Comparison of ENCODE assay signal across 10 cellular contexts in the genomic region with DNA sequence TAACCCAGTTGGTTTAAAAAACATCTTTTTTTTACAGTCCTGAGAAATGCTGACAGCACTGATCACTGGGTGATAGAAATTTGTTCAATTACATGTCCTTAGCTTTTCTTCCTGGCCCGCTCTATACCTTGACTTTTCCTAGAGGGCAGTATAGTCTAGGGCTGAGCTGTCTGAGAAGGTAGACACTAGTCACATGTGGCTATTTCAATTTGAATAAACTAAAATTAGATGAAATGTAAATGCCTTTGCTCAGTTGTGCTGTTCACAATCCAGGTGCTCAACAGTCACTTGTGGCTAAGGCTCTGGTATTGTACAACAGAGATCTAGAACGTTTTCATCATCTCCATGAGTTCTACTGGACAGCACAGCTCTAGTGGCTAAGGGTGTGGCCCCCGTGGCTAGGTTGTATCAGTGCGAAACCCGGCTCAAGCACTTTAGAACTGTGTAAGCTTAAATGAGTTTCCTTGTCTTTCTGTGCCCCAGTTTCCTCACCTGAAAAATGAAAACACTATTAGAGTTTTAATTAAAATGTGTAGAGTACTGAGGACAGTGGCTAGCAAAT.
DNase-seq lines count a peak whose midpoint lies in the region; ATAC-seq and TF ChIP-seq lines count a peak whose summit lies in the region.
"Had no signal": no experiment of that assay in that cellular context is flagged by ENCODE, and none has a peak within 500 bp of the region (broad histone marks: within the 10 kb centered on the region; RNA-seq: fewer than 3 reads in every experiment).

No MANE protein-coding gene starts in this region.

- no peak for TF ChIP-seq EP300 in esophagus muscularis mucosa (IDR thresholded peaks at IDR 0.05)

- intact Hi-C loops in esophagus muscularis mucosa (cut with DNase I): no loop called here

- ATAC-seq in GM18502 (IDR thresholded peaks at IDR 0.05; ENCODE audit: poor library complexity, unreplicated experiment) (peak; percentile 93), GM21619 (IDR thresholded peaks at IDR 0.05; ENCODE audit: unreplicated experiment) (peak; percentile 87), HG03521 (IDR thresholded peaks at IDR 0.05; ENCODE audit: unreplicated experiment) (peak; percentile 87)

- no peaks in the 10 kb centered on the region for H3K36me3 ChIP-seq in esophagus muscularis mucosa

- peaks cover 0 to 26% (median 0%) of the 10 kb centered on the region in 4 donors for H3K4me1 ChIP-seq in esophagus muscularis mucosa

- TF ChIP-seq POLR2A in esophagus muscularis mucosa (IDR thresholded peaks at IDR 0.05; ENCODE audit: low read depth): no peak

- H3K27ac ChIP-seq in esophagus muscularis mucosa (replicated peaks in 1 of 4): peak overlapping the region in 2 of 4 donors; percentile 1 to 10

- no peak overlapping the region for H3K4me3 ChIP-seq in fibroblast of mammary gland (ENCODE audit: control insufficient read depth, low read depth, low read length)
- H3K4me3 ChIP-seq in esophagus muscularis mucosa: no peak overlapping the region

- no peaks in the 10 kb centered on the region for H3K27me3 ChIP-seq in esophagus muscularis mucosa

- 95% methylated on average over 5 of the region's 5 CpGs for WGBS in esophagus muscularis mucosa

- H3K9me3 ChIP-seq in esophagus muscularis mucosa: no peaks in the 10 kb centered on the region

- peak; percentile 19 for TF ChIP-seq CTCF in fibroblast of mammary gland (conservative IDR thresholded peaks at IDR 0.05; ENCODE audit: control insufficient read depth, insufficient read depth, low read depth, low read length)
- no peak for TF ChIP-seq CTCF in esophagus muscularis mucosa (IDR thresholded peaks at IDR 0.05)

- DNase-seq in fibroblast of mammary gland (ENCODE audit: low read depth) (peak; percentile 8), NCI-H774 (lab: John Stamatoyannopoulos, UW) (no peak), esophagus muscularis mucosa (ENCODE audit: extremely low spot score) (no peak), NCI-H1092 treated with DMSO at 0.1 percent for 48 hours (lab: John Stamatoyannopoulos, UW) (no peak), globus pallidus (ENCODE audit: low spot score) (no peak)
- DNase-seq: activated CD4-positive, alpha-beta T cell treated with anti-CD3 and anti-CD28 coated beads, Interleukin-2, amount 50 U/mL, for 48 hours; right cardiac atrium had no signal
